In the genomic region with DNA sequence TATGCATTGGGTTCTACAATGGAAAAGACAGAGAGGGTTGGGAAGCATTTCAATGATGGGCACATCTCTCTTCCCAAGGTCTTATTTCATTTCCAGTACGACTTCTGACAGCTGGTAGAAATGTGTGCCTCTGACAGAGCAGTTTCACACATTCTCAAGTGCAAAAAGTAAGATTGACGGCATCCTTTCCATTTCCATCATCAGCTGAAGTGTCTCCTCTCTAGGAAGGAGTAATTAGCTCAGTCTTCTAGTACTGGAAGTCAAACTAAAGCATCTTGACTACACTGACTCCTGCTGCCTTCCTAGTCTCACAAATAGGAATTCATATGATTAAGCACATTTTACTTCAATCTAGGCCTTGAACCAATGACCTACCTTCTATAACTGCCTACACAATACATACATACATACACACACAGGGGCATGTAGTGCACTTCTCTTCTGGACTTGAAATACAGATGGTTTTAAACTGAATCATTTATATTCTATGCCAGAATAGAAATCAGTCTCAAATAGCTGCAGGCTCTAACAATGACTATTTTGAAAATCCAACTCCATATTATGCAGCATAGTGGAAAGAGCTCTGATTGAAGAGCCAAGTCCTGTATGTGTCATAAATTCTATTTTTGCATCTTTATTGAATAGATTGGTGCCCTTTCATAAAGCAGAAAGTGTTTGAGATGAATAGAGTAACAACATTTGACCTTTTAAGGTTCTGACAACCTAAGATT, we compare ENCODE assay signal across 17 cellular contexts.
DNase-seq lines count a peak whose midpoint lies in the region; ATAC-seq, FAIRE-seq and TF ChIP-seq lines count a peak whose summit lies in the region.
"Had no signal": no experiment of that assay in that cellular context is flagged by ENCODE, and none has a peak within 500 bp of the region (broad histone marks: within the 10 kb centered on the region; RNA-seq: fewer than 3 reads in every experiment).

No MANE protein-coding gene starts in this region.

- H2AFZ ChIP-seq in keratinocyte (ENCODE audit: control insufficient read depth, low read length), result no peak overlapping the region

- POLR2A ChIA-PET in CD8-positive, alpha-beta T cell (lab: Charles Lee), result interaction anchor here (0.8 to 1.4 kb wide), 2 partner anchors 9 to 11 kb away, joined by 3 read pairs; no protein-coding TSS in a partner anchor

- no peaks in the 10 kb centered on the region for H3K27me3 ChIP-seq in CD8-positive, alpha-beta T cell (ENCODE audit: insufficient read depth, low read length)
- H3K27me3 ChIP-seq in adipocyte (replicated peaks; ENCODE audit: control insufficient read depth, insufficient read depth, low read length), result no peaks in the 10 kb centered on the region
- no peaks in the 10 kb centered on the region for H3K27me3 ChIP-seq in keratinocyte (ENCODE audit: control insufficient read depth, extremely low read depth, insufficient read depth, low read length)
- H3K27me3 ChIP-seq: BLaER1 treated with 17β-estradiol and CSF1 and Interleukin-3, amounts not matched to agents 10 nM and 100 nM had no signal

- H3K79me2 ChIP-seq in keratinocyte (ENCODE audit: control insufficient read depth, insufficient read depth, low read length), result peaks cover 94% of the 10 kb centered on the region

- H4K20me1 ChIP-seq in keratinocyte (ENCODE audit: control insufficient read depth, extremely low read depth, insufficient read depth, low read length), result no peaks in the 10 kb centered on the region
- H4K20me1 ChIP-seq: BLaER1 treated with 17β-estradiol and CSF1 and Interleukin-3, amounts not matched to agents 10 nM and 100 nM had no signal

- H3K9me3 Mint-ChIP-seq in CD8-positive, alpha-beta T cell, result peaks cover 6% of the 10 kb centered on the region

- no peak overlapping the region for H3K4me3 ChIP-seq in CD8-positive, alpha-beta T cell (ENCODE audit: low read depth, low read length)
- H3K4me3 ChIP-seq in adipocyte (ENCODE audit: low read length), result no peak overlapping the region
- H3K4me3 ChIP-seq in keratinocyte (ENCODE audit: control insufficient read depth in 2 of 3, extremely low read depth in 1 of 3, insufficient read depth in 2 of 3, low read depth in 1 of 3, low read length in 3 of 3), result no peak overlapping the region
- H3K4me3 ChIP-seq: BLaER1 treated with 17β-estradiol and CSF1 and Interleukin-3, amounts not matched to agents 10 nM and 100 nM; psoas muscle had no signal

- H3K9me3 ChIP-seq in CD8-positive, alpha-beta T cell (ENCODE audit: low read length), result no peaks in the 10 kb centered on the region
- H3K9me3 ChIP-seq in adipocyte (ENCODE audit: control insufficient read depth, low read length), result peaks cover 7% of the 10 kb centered on the region
- peaks cover 2% of the 10 kb centered on the region for H3K9me3 ChIP-seq in keratinocyte (ENCODE audit: control insufficient read depth, low read depth, low read length)

- peaks cover 72% of the 10 kb centered on the region for H3K4me1 Mint-ChIP-seq in CD8-positive, alpha-beta T cell (ENCODE audit: low read depth)

- no peak for DNase-seq in CD8-positive, alpha-beta T cell
- peak; percentile 24 for DNase-seq in ELR (ENCODE audit: low read depth)
- DNase-seq in adipocyte (ENCODE audit: low read depth), result peak; percentile 54
- DNase-seq in keratinocyte (ENCODE audit: low read depth, low spot score), result no peak
- DNase-seq in head of caudate nucleus, result no peak
- no peak for DNase-seq in RCC 7860 (ENCODE audit: low spot score)
- DNase-seq: activated naive CD4-positive, alpha-beta T cell; central memory CD4-positive, alpha-beta T cell; DMS53; left ventricle myocardium superior; NCI-H1930; NCI-H524 treated with DMSO at 0.1 percent for 48 hours; psoas muscle had no signal

- no peak overlapping the region for H3K27ac ChIP-seq in CD8-positive, alpha-beta T cell (ENCODE audit: low read depth, low read length)
- H3K27ac ChIP-seq in keratinocyte (ENCODE audit: control insufficient read depth, insufficient read depth, low read length), result peak overlapping the region; percentile 29
- H3K27ac ChIP-seq: BLaER1 treated with 17β-estradiol and CSF1 and Interleukin-3, amounts not matched to agents 10 nM and 100 nM had no signal

- intact Hi-C loops in CD8-positive, alpha-beta T cell (cut with DNase I, micrococcal nuclease), result no loop called here
- intact Hi-C loops in head of caudate nucleus (cut with DNase I), result no loop called here

- dilution Hi-C loops in keratinocyte (cut with MboI; ENCODE audit: extremely low pct_ligation_motif_present, low sequenced_read_pairs), result no loop called here

- no peak overlapping the region for H3K4me3 Mint-ChIP-seq in CD8-positive, alpha-beta T cell
- H3K4me3 Mint-ChIP-seq: type B pancreatic cell had no signal

- peak; percentile 67 for FAIRE-seq in keratinocyte (lab: Jason Lieb, UNC)
- no peak for FAIRE-seq in RCC 7860 (lab: Jason Lieb, UNC)
- FAIRE-seq: frontal cortex had no signal

- H3K9ac ChIP-seq in adipocyte (ENCODE audit: low read length), result no peak overlapping the region
- H3K9ac ChIP-seq in keratinocyte (ENCODE audit: control insufficient read depth, extremely low read depth, insufficient read depth, low read length), result no peak overlapping the region
- H3K9ac ChIP-seq: BLaER1 treated with 17β-estradiol and CSF1 and Interleukin-3, amounts not matched to agents 10 nM and 100 nM had no signal

- no peak for TF ChIP-seq CTCF in CD8-positive, alpha-beta T cell (IDR thresholded peaks at IDR 0.05)
- no peak for TF ChIP-seq CTCF in keratinocyte (optimal IDR thresholded peaks at IDR 0.05 in 1 of 3, IDR thresholded peaks at IDR 0.05 in 1 of 3, conservative IDR thresholded peaks at IDR 0.05 in 1 of 3; ENCODE audit: extremely low read depth in 1 of 3, insufficient read depth in 2 of 3, low read length in 3 of 3)

- peak overlapping the region; percentile 29 for H3K27ac Mint-ChIP-seq in CD8-positive, alpha-beta T cell
- H3K27ac Mint-ChIP-seq: type B pancreatic cell had no signal

- H3K4me1 ChIP-seq in CD8-positive, alpha-beta T cell (ENCODE audit: insufficient read depth, low read length), result peaks cover 38% of the 10 kb centered on the region
- H3K4me1 ChIP-seq in adipocyte (ENCODE audit: control insufficient read depth, insufficient read depth, low read length) (peaks cover 11% of the 10 kb centered on the region), keratinocyte (ENCODE audit: control insufficient read depth, extremely low read depth, insufficient read depth, low read length) (peaks cover 45% of the 10 kb centered on the region)

- H3K27me3 Mint-ChIP-seq in CD8-positive, alpha-beta T cell (ENCODE audit: low read depth), result no peaks in the 10 kb centered on the region
- H3K27me3 Mint-ChIP-seq: type B pancreatic cell had no signal

- CTCF ChIA-PET in CD8-positive, alpha-beta T cell (lab: Charles Lee), result interaction anchor here (2.7 kb wide), 1 partner anchor 20 kb away, joined by 12 read pairs; no protein-coding TSS in a partner anchor

- no peaks in the 10 kb centered on the region for H3K9me1 ChIP-seq in keratinocyte (ENCODE audit: control insufficient read depth, extremely low read depth, insufficient read depth, low read length)

- peak; percentile 16 for ATAC-seq in CD8-positive, alpha-beta T cell
- no peak for ATAC-seq in HG03025 (IDR thresholded peaks at IDR 0.05; ENCODE audit: low FRiP score, unreplicated experiment)
- ATAC-seq: left ventricle myocardium superior had no signal

- no peak overlapping the region for H3K4me2 ChIP-seq in keratinocyte (ENCODE audit: control insufficient read depth, extremely low read depth, insufficient read depth, low read depth, low read length)
- H3K4me2 ChIP-seq: BLaER1 treated with 17β-estradiol and CSF1 and Interleukin-3, amounts not matched to agents 10 nM and 100 nM had no signal

- peaks cover 14% of the 10 kb centered on the region for H3K36me3 Mint-ChIP-seq in CD8-positive, alpha-beta T cell

- H3K36me3 ChIP-seq in CD8-positive, alpha-beta T cell (ENCODE audit: insufficient read depth, low read length), result no peaks in the 10 kb centered on the region
- H3K36me3 ChIP-seq in adipocyte (ENCODE audit: control insufficient read depth, insufficient read depth, low read length, severe bottlenecking) (no peaks in the 10 kb centered on the region), keratinocyte (ENCODE audit: control insufficient read depth in 2 of 2, extremely low read depth in 1 of 2, insufficient read depth in 2 of 2, low read length in 2 of 2) (no peaks in the 10 kb centered on the region)
- H3K36me3 ChIP-seq: BLaER1 treated with 17β-estradiol and CSF1 and Interleukin-3, amounts not matched to agents 10 nM and 100 nM had no signal

Comparison
In these comparisons a context has a peak if more than half of its experiments do, and no peak if none do; other contexts are left out.
1. DNase-seq: peak in ELR (single experiment) and adipocyte (single experiment); none in CD8-positive, alpha-beta T cell (0 of 7), keratinocyte (single experiment), head of caudate nucleus (0 of 42) and RCC 7860 (single experiment).